In the genomic region with DNA sequence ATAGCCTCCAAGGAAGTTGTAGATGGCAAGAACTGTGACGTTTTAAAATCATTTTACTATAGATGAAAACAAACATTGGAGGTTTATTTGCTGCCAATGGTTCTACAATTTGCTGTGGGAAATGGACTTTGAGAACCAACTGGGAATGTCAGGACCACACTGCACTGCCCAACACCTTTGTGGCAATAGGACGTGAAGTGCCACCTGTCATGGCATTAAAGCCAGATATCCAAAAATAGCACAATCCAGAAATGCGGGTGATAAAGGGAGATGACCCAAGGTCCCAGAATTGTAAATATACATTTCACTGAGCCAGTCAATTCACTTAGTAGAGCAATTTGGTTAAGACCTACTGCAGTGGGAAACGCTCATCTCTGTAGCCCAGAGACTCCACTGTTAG, we compare ENCODE assay signal across 24 cellular contexts.
"Had no signal": no experiment of that assay in that cellular context is flagged by ENCODE, and none has a peak within 500 bp of the region (broad histone marks: within the 10 kb centered on the region; RNA-seq: fewer than 3 reads in every experiment).

No MANE protein-coding gene starts in this region.

- H3K4me1 ChIP-seq: colonic mucosa, esophagus squamous epithelium, left lung, lower lobe of right lung had no signal

- H3K4me1 Mint-ChIP-seq: endodermal cell, mesothelial cell of epicardium had no signal

- H3K36me3 ChIP-seq: colonic mucosa, esophagus squamous epithelium, gastrocnemius medialis, heart right ventricle, left lung, lower lobe of right lung had no signal

- H3K4me3 ChIP-seq: colonic mucosa, esophagus squamous epithelium, gastrocnemius medialis, heart right ventricle, left lung, lower lobe of right lung, mucosa of descending colon had no signal

- H3K27ac Mint-ChIP-seq: dendritic cell treated with granulocyte-macrophage colony-stimulating factor and Interleukin-4, amounts not matched to agents 40 ng/mL and 50 ng/mL, for 4 days; effector memory CD8-positive, alpha-beta T cell; endodermal cell; mesothelial cell of epicardium had no signal

- H3K9me3 Mint-ChIP-seq: dendritic cell treated with granulocyte-macrophage colony-stimulating factor and Interleukin-4, amounts not matched to agents 40 ng/mL and 50 ng/mL, for 4 days; effector memory CD8-positive, alpha-beta T cell; endodermal cell had no signal

- H3K9me3 ChIP-seq: colonic mucosa, esophagus squamous epithelium, gastrocnemius medialis, heart right ventricle, left lung, lower lobe of right lung, mucosa of descending colon had no signal

- ATAC-seq: effector memory CD8-positive, alpha-beta T cell; esophagus mucosa; gastrocnemius medialis; heart right ventricle; left cardiac atrium; left lung; left ventricle myocardium superior; lower lobe of right lung; mucosa of descending colon had no signal

- DNase-seq: colonic mucosa; cortex of kidney; effector CD8-positive, alpha-beta T cell; effector memory CD8-positive, alpha-beta T cell; endodermal cell; erythroblast; esophagus squamous epithelium; foreskin fibroblast; foreskin melanocyte; gastrocnemius medialis; glutamatergic neuron; head of caudate nucleus; heart right ventricle; hippocampal formation; left cardiac atrium; left lung; left ventricle myocardium superior; lower lobe of right lung; mesenchymal stem cell; mucosa of descending colon had no signal

- H3K27ac ChIP-seq: colonic mucosa, epithelial cell of prostate, esophagus squamous epithelium, gastrocnemius medialis, heart right ventricle, left lung, lower lobe of right lung had no signal

- H3K4me3 Mint-ChIP-seq: dendritic cell treated with granulocyte-macrophage colony-stimulating factor and Interleukin-4, amounts not matched to agents 40 ng/mL and 50 ng/mL, for 4 days; effector memory CD8-positive, alpha-beta T cell; endodermal cell; mesothelial cell of epicardium had no signal

- H3K27me3 ChIP-seq: colonic mucosa, esophagus squamous epithelium, gastrocnemius medialis, heart right ventricle, left lung had no signal
